ENCODE assay signal across 8 cellular contexts in the genomic region with DNA sequence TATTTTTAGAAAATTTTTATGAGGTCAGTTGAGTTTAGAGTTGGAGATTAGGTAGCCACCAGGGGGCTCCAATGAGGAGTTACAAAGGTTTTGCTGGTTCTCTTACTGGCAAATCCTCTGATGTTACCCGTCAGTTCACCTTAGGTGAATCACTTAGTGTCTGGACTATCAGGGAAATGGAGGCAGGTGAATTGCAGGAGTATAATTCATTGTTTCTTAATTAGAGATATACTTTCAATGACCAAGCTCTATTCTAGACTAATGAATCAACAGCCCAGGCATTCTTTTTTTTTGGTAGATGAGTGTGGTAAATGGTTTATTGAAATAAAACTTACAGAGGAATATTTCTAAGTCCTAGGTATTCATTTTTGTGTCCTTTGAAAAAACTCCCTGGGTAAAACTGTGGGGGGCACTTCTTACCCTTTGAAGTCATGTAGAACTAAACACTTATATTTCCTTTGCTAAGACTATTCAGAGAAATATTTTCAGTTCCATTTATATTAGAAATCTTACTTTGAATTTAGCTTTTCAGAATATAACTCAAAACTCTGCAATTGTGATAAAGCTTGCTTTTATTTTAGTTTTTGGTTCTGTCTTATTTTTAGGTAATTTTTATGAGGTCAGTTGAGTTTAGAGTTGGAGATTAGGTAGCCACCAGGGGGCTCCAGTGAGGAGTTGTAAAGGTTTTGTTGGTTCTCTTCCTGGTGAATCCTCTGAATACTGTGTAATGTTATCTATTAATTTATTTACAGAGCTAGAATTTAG. TPM values are rescaled to one million over a fixed set of nuclear protein-coding genes. Genes with fewer than 3 reads are reported as not detected.
A peak's percentile ranks its signal among the peaks of the same experiment; 100 is the strongest.
DNase-seq lines count a peak whose midpoint lies in the region; ATAC-seq and TF ChIP-seq lines count a peak whose summit lies in the region.

No MANE protein-coding gene starts in this region.

- H3K36me3 Mint-ChIP-seq in activated naive CD8-positive, alpha-beta T cell treated with anti-CD3 and anti-CD28 coated beads for 36 hours, result peaks cover 41% of the 10 kb centered on the region

- no peak overlapping the region for H2AFZ ChIP-seq in SK-N-SH (ENCODE audit: low read depth)

- no peaks in the 10 kb centered on the region for H3K27me3 Mint-ChIP-seq in activated naive CD8-positive, alpha-beta T cell treated with anti-CD3 and anti-CD28 coated beads for 36 hours

- no peaks in the 10 kb centered on the region for H3K9me3 Mint-ChIP-seq in activated naive CD8-positive, alpha-beta T cell treated with anti-CD3 and anti-CD28 coated beads for 36 hours

- H3K9ac ChIP-seq in SK-N-SH, result no peak overlapping the region

- peaks cover 30% of the 10 kb centered on the region for H3K4me1 Mint-ChIP-seq in activated naive CD8-positive, alpha-beta T cell treated with anti-CD3 and anti-CD28 coated beads for 36 hours

- intact Hi-C loops in right cardiac atrium (cut with DNase I), result loop anchor here in 1 of 4 donors (10.0 kb wide), 1 partner anchor 293 kb away; no protein-coding TSS in a partner anchor

- ATAC-seq in right cardiac atrium, result peak; percentile 49 to 52
- ATAC-seq in HG02642 (IDR thresholded peaks at IDR 0.05; ENCODE audit: poor library complexity, unreplicated experiment), result no peak
- no peak for ATAC-seq in GM18502 (IDR thresholded peaks at IDR 0.05; ENCODE audit: poor library complexity, unreplicated experiment)

- H3K27me3 ChIP-seq in SK-N-SH (ENCODE audit: insufficient read depth) (no peaks in the 10 kb centered on the region), right cardiac atrium (ENCODE audit: control insufficient read depth, insufficient read depth) (no peaks in the 10 kb centered on the region)

- no peak overlapping the region for H3K4me3 Mint-ChIP-seq in activated naive CD8-positive, alpha-beta T cell treated with anti-CD3 and anti-CD28 coated beads for 36 hours

- H3K79me2 ChIP-seq in SK-N-SH (ENCODE audit: insufficient read depth), result peaks cover 84% of the 10 kb centered on the region

- peaks cover 44 to 54% of the 10 kb centered on the region in 2 experiments for H3K36me3 ChIP-seq in SK-N-SH (replicated peaks in 1 of 2; ENCODE audit: control insufficient read depth in 1 of 2, insufficient read depth in 2 of 2, low read length in 1 of 2)

- H4K20me1 ChIP-seq in SK-N-SH (ENCODE audit: insufficient read depth), result peaks cover 52% of the 10 kb centered on the region

- TF ChIP-seq CTCF in SK-N-SH (IDR thresholded peaks at IDR 0.05), result peak; percentile 72

- H3K9me3 ChIP-seq in SK-N-SH, result no peaks in the 10 kb centered on the region
- H3K9me3 ChIP-seq in right cardiac atrium (ENCODE audit: control insufficient read depth, low read length), result no peaks in the 10 kb centered on the region

- peaks cover 26% of the 10 kb centered on the region for H3F3A ChIP-seq in SK-N-SH (replicated peaks; ENCODE audit: insufficient read depth)

- DNase-seq in DMS114 treated with DMSO at 0.1 percent for 48 hours (lab: John Stamatoyannopoulos, UW; ENCODE audit: unreplicated experiment) (peak; percentile 28), M059J (ENCODE audit: low read depth) (peak; percentile 51), SK-N-SH (peak; percentile 52), right cardiac atrium (peak in 2 of 3 donors; percentile 39 to 59)
- DNase-seq in activated naive CD8-positive, alpha-beta T cell treated with anti-CD3 and anti-CD28 coated beads for 36 hours, result peak; percentile 58
- DNase-seq in stimulated activated CD4-positive, alpha-beta T cell treated with anti-CD3 and anti-CD28 coated beads, Interleukin-15, amount 100 ng/mL, for 48 hours (ENCODE audit: low read depth in 2 of 2), result peak; percentile 41 to 62

- WGBS in SK-N-SH (ENCODE audit: low lambda C conversion rate), result 52% methylated on average over 1 of the region's 1 CpG
- WGBS in right cardiac atrium, result 51% methylated on average over 1 of the region's 1 CpG

- no peak overlapping the region for H3K27ac Mint-ChIP-seq in activated naive CD8-positive, alpha-beta T cell treated with anti-CD3 and anti-CD28 coated beads for 36 hours

- H3K27ac ChIP-seq in SK-N-SH (ENCODE audit: low read depth in 2 of 2, low read length in 1 of 2) (no peak overlapping the region), right cardiac atrium (ENCODE audit: low read length) (no peak overlapping the region)

- no peak overlapping the region for H3K4me2 ChIP-seq in SK-N-SH

- no peaks in the 10 kb centered on the region for H3K4me1 ChIP-seq in SK-N-SH (ENCODE audit: control insufficient read depth in 1 of 2, insufficient read depth in 2 of 2, low read depth in 1 of 2, low read length in 1 of 2)
- no peaks in the 10 kb centered on the region for H3K4me1 ChIP-seq in right cardiac atrium (ENCODE audit: control insufficient read depth, insufficient read depth, low read length)

- no peaks in the 10 kb centered on the region for H3K9me2 ChIP-seq in SK-N-SH

- CTCF ChIA-PET in SK-N-SH (lab: Yijun Ruan, JAX), result interaction anchor here (0.6 to 6.8 kb wide), 56 partner anchors 10 to 475 kb away, joined by 3 to 102 read pairs (median 4); partner anchors contain the start of genes CDK5R1 and PSMD11

- H3K4me3 ChIP-seq in SK-N-SH (ENCODE audit: low read depth in 2 of 2, low read length in 1 of 2) (no peak overlapping the region), right cardiac atrium (ENCODE audit: low read length) (no peak overlapping the region)

- peak; percentile 38; the same call in 1 of the 2 replicates for TF ChIP-seq RAD21 in SK-N-SH (IDR thresholded peaks at IDR 0.05; ENCODE audit: low read length)

- no peak for TF ChIP-seq EP300 in SK-N-SH (IDR thresholded peaks at IDR 0.05; ENCODE audit: borderline replicate concordance in 1 of 2, low read depth in 1 of 2, low read length in 1 of 2)

- POLR2A ChIA-PET in SK-N-SH (lab: Yijun Ruan, JAX), result no interaction called here

TF ChIP-seq in SK-N-SH, 30 proteins besides CTCF, POLR2A, EP300 and RAD21:
- TF ChIP-seq SMC3 (IDR thresholded peaks at IDR 0.05; ENCODE audit: low read depth, low read length) (peak; percentile 25), RXRA (IDR thresholded peaks at IDR 0.05; ENCODE audit: borderline replicate concordance, low read depth) (no peak)
- TF ChIP-seq, protein P1, sequence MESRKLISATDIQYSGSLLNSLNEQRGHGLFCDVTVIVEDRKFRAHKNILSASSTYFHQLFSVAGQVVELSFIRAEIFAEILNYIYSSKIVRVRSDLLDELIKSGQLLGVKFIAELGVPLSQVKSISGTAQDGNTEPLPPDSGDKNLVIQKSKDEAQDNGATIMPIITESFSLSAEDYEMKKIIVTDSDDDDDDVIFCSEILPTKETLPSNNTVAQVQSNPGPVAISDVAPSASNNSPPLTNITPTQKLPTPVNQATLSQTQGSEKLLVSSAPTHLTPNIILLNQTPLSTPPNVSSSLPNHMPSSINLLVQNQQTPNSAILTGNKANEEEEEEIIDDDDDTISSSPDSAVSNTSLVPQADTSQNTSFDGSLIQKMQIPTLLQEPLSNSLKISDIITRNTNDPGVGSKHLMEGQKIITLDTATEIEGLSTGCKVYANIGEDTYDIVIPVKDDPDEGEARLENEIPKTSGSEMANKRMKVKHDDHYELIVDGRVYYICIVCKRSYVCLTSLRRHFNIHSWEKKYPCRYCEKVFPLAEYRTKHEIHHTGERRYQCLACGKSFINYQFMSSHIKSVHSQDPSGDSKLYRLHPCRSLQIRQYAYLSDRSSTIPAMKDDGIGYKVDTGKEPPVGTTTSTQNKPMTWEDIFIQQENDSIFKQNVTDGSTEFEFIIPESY (IDR thresholded peaks at IDR 0.05; ENCODE audit: borderline replicate concordance, low read depth), result no peak

RNA-seq across cellular contexts. Expression of gene PSMD11, which starts 17.7 kb away (rescaled TPM):
- 70.0 and 102 TPM in 2 replicates for total RNA-seq in M059J (2014; rRNA removed; shearing (Covaris generic))
- polyA plus RNA-seq in SK-N-SH (2012; rRNA removed) (63.1 and 81.9 TPM in 2 replicates), right cardiac atrium (50.8 TPM)
- 55.5 and 60.2 TPM in 2 replicates for polyA plus RNA-seq in SK-N-SH (2012; cell fraction: cytosol; rRNA removed)
- 53.6 and 83.8 TPM in 2 replicates for polyA plus RNA-seq in SK-N-SH (2012; cell fraction: nucleus; rRNA removed)
- total RNA-seq in activated naive CD8-positive, alpha-beta T cell treated with anti-CD3 and anti-CD28 coated beads for 36 hours, result 100 to 1,000 TPM; 147 to 157 TPM
- 10 to 100 TPM; 55.0 to 79.1 (median 64.4) TPM for total RNA-seq in right cardiac atrium

RNA-seq across cellular contexts. Expression of gene CDK5R1, which starts 24.8 kb away (rescaled TPM):
- 2.8 and 3.7 TPM in 2 replicates for total RNA-seq in M059J (2014; rRNA removed; shearing (Covaris generic))
- polyA plus RNA-seq in SK-N-SH (2012; rRNA removed), result 1.0 and 1.4 TPM in 2 replicates
- 1.3 and 2.0 TPM in 2 replicates for polyA plus RNA-seq in SK-N-SH (2012; cell fraction: cytosol; rRNA removed)
- polyA plus RNA-seq in SK-N-SH (2012; cell fraction: nucleus; rRNA removed), result 2.4 and 2.9 TPM in 2 replicates
- total RNA-seq in activated naive CD8-positive, alpha-beta T cell treated with anti-CD3 and anti-CD28 coated beads for 36 hours, result 1 to 10 TPM; 9.7 to 9.9 TPM
- total RNA-seq in right cardiac atrium, result 1 to 10 TPM; 1.3 to 2.6 (median 1.7) TPM
- polyA plus RNA-seq in right cardiac atrium, result 0.95 TPM

Comparison
In these comparisons a context has a peak if more than half of its experiments do, and no peak if none do; other contexts are left out.
1. ATAC-seq: peak in right cardiac atrium (2 of 2); none in HG02642 (single experiment) and GM18502 (single experiment).
2. Peak in every context shown above with its lines, with median percentiles within 50 percentile points of each other: DNase-seq.